Comparison of ENCODE assay signal across 17 cellular contexts in the genomic region with DNA sequence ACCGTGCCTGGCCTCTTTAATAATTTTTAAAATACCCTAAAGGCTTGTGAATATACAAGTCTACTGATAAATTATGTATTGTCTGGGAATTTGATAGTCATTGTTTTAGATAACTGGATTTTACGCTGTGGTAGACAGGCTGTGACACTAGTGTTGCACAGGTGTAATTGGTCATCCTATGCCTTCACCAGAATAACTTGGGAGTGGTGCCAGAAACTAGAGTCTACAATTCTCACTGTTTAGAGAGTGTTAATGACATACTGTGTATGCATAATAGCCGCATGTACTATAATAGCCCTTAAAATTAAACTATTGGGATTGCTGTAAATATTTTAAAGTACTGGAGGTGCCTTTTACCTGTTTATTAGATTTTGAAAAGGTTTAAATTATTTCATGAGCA.
"Had no signal": no experiment of that assay in that cellular context is flagged by ENCODE, and none has a peak within 500 bp of the region (broad histone marks: within the 10 kb centered on the region; RNA-seq: fewer than 3 reads in every experiment).

No MANE protein-coding gene starts in this region.

- H3K27me3 Mint-ChIP-seq: activated naive CD8-positive, alpha-beta T cell; dendritic cell treated with granulocyte-macrophage colony-stimulating factor and Interleukin-4, amounts not matched to agents 40 ng/mL and 50 ng/mL, for 4 days; memory B cell; naive B cell had no signal

- H3K27ac ChIP-seq: esophagus muscularis mucosa, gastroesophageal sphincter, prostate gland, right atrium auricular region, tibial artery had no signal

- H3K27ac Mint-ChIP-seq: dendritic cell treated with granulocyte-macrophage colony-stimulating factor and Interleukin-4, amounts not matched to agents 40 ng/mL and 50 ng/mL, for 4 days; memory B cell; naive B cell had no signal

- H3K4me3 ChIP-seq: esophagus muscularis mucosa, gastroesophageal sphincter, heart left ventricle, prostate gland, right atrium auricular region, tibial artery had no signal

- H3K27me3 ChIP-seq: esophagus muscularis mucosa, gastroesophageal sphincter, heart left ventricle, right atrium auricular region, tibial artery had no signal

- DNase-seq: cerebellar nuclear complex; effector CD8-positive, alpha-beta T cell; heart left ventricle; left ventricle myocardium superior; naive B cell; stimulated activated naive CD8-positive, alpha-beta T cell treated with anti-CD3 and anti-CD28 coated beads, Interleukin-15, Interleukin-2, amounts not matched to agents 100 U/mL and 50 U/mL, for 24 hours; substantia nigra; tibial artery had no signal

- H3K36me3 ChIP-seq: prostate gland had no signal

- H3K4me3 Mint-ChIP-seq: activated naive CD8-positive, alpha-beta T cell; dendritic cell treated with granulocyte-macrophage colony-stimulating factor and Interleukin-4, amounts not matched to agents 40 ng/mL and 50 ng/mL, for 4 days; memory B cell; naive B cell; neural crest cell had no signal

- H3K4me1 ChIP-seq: esophagus muscularis mucosa, gastroesophageal sphincter, prostate gland, right atrium auricular region, tibial artery had no signal

- H3K9me3 Mint-ChIP-seq: dendritic cell treated with granulocyte-macrophage colony-stimulating factor and Interleukin-4, amounts not matched to agents 40 ng/mL and 50 ng/mL, for 4 days; memory B cell; naive B cell; neural crest cell had no signal

- H3K9me3 ChIP-seq: esophagus muscularis mucosa, gastroesophageal sphincter, heart left ventricle, prostate gland, right atrium auricular region, tibial artery had no signal

- ATAC-seq: activated CD4-positive, CD25-positive, alpha-beta regulatory T cell treated with anti-CD3 and anti-CD28 coated beads, Interleukin-2, amount 50 U/mL, for 24 hours; gastroesophageal sphincter; heart left ventricle; left ventricle myocardium superior; stimulated activated naive CD8-positive, alpha-beta T cell treated with anti-CD3 and anti-CD28 coated beads, Interleukin-15, Interleukin-2, amounts not matched to agents 100 U/mL and 50 U/mL, for 24 hours had no signal
